Comparison of ENCODE assay signal across 1 cellular context in the genomic region with DNA sequence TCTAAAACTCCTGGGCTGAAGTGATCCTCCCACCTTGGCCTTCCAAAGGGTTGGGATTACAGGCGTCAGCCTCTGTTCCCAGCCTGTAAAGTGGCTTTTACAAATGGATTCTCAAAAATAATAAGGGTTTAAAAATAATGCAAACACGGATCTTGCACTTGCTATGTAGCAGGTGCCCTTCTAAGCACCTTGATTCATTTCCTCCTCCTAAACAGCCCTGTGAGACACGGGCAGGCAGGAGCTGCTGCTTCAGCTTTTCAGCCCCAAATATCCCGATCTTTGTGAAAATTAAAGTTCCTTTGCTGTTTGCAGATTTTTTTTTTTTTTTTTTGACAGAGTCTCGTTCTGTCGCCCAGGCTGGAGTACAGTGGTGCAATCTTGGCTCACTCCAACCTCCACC.
TF ChIP-seq lines count a peak whose summit lies in the region.

No MANE protein-coding gene starts in this region.

TF ChIP-seq in HepG2, 621 proteins besides CTCF, POLR2A, EP300 and RAD21:
- TF ChIP-seq, protein P1, sequence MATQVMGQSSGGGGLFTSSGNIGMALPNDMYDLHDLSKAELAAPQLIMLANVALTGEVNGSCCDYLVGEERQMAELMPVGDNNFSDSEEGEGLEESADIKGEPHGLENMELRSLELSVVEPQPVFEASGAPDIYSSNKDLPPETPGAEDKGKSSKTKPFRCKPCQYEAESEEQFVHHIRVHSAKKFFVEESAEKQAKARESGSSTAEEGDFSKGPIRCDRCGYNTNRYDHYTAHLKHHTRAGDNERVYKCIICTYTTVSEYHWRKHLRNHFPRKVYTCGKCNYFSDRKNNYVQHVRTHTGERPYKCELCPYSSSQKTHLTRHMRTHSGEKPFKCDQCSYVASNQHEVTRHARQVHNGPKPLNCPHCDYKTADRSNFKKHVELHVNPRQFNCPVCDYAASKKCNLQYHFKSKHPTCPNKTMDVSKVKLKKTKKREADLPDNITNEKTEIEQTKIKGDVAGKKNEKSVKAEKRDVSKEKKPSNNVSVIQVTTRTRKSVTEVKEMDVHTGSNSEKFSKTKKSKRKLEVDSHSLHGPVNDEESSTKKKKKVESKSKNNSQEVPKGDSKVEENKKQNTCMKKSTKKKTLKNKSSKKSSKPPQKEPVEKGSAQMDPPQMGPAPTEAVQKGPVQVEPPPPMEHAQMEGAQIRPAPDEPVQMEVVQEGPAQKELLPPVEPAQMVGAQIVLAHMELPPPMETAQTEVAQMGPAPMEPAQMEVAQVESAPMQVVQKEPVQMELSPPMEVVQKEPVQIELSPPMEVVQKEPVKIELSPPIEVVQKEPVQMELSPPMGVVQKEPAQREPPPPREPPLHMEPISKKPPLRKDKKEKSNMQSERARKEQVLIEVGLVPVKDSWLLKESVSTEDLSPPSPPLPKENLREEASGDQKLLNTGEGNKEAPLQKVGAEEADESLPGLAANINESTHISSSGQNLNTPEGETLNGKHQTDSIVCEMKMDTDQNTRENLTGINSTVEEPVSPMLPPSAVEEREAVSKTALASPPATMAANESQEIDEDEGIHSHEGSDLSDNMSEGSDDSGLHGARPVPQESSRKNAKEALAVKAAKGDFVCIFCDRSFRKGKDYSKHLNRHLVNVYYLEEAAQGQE (IDR thresholded peaks at IDR 0.05; ENCODE audit: borderline replicate concordance in 1 of 2, low read depth in 1 of 2, low read length in 2 of 2): no peak
- TF ChIP-seq, protein P2, sequence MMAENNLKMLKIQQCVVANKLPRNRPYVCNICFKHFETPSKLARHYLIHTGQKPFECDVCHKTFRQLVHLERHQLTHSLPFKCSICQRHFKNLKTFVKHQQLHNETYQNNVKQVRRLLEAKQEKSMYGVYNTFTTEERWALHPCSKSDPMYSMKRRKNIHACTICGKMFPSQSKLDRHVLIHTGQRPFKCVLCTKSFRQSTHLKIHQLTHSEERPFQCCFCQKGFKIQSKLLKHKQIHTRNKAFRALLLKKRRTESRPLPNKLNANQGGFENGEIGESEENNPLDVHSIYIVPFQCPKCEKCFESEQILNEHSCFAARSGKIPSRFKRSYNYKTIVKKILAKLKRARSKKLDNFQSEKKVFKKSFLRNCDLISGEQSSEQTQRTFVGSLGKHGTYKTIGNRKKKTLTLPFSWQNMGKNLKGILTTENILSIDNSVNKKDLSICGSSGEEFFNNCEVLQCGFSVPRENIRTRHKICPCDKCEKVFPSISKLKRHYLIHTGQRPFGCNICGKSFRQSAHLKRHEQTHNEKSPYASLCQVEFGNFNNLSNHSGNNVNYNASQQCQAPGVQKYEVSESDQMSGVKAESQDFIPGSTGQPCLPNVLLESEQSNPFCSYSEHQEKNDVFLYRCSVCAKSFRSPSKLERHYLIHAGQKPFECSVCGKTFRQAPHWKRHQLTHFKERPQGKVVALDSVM (CRISPR knock-in tag; IDR thresholded peaks at IDR 0.05): 0 out of 2 replicates have a peak, but pooled peaks have one; percentile 33
- TF ChIP-seq ZNF33B (CRISPR knock-in tag; IDR thresholded peaks at IDR 0.05): 0 out of 2 replicates have a peak, but pooled peaks have one; percentile 10
